Comparison of ENCODE assay signal across 26 cellular contexts in the genomic region with DNA sequence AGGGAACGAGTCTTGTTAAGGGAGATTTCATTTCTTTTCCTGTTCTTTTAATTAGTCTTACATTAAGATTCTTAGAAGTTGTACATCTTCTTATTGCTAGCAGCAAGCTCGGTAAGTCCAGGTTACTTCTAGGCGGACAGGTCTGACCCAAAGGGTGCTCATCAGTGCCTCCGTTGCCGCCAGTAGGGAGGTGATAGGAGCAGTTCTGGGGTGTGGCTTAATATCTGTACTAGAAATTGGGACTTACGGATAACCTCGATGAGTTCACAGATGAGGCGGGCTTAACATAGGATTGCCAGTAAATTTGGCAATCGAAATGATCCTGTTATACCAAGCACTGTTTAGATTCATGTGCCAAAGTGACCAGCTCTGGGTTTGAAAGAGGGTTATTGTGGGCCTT.
A peak's percentile ranks its signal among the peaks of the same experiment; 100 is the strongest.
DNase-seq lines count a peak whose midpoint lies in the region; ATAC-seq and TF ChIP-seq lines count a peak whose summit lies in the region.
"Had no signal": no experiment of that assay in that cellular context is flagged by ENCODE, and none has a peak within 500 bp of the region (broad histone marks: within the 10 kb centered on the region; RNA-seq: fewer than 3 reads in every experiment).

No MANE protein-coding gene starts in this region.

- H3K4me2 ChIP-seq in trophoblast cell (ENCODE audit: low read length) = no peak overlapping the region

- in situ Hi-C loops in transverse colon (cut with MboI; ENCODE audit: low pct_ligation_motif_present in 1 of 4, low pct_unique_long_range_greater_than_20kb in 1 of 4, low sequenced_read_pairs in 3 of 4) = no loop called here
- in situ Hi-C loops in brain microvascular endothelial cell (cut with HindIII; ENCODE audit: low pct_ligation_motif_present, low sequenced_read_pairs) = no loop called here

- TF ChIP-seq EP300 in transverse colon (IDR thresholded peaks at IDR 0.05; ENCODE audit: low read depth) = no peak

- no peak overlapping the region for H4K12ac ChIP-seq in trophoblast cell (ENCODE audit: low read depth, low read length)

- no peak overlapping the region for H3K23ac ChIP-seq in trophoblast cell (ENCODE audit: low read length)

- no peak overlapping the region for H3K18ac ChIP-seq in trophoblast cell (ENCODE audit: low read length)

- H4K91ac ChIP-seq in trophoblast cell (ENCODE audit: low read depth, low read length) = peak overlapping the region; percentile 31

- no peaks in the 10 kb centered on the region for H3K79me2 ChIP-seq in trophoblast cell (ENCODE audit: control insufficient read depth, insufficient read depth, low read length, poor library complexity)

- peak overlapping the region; percentile 37 for H3K27ac ChIP-seq in left ventricle myocardium inferior (replicated peaks)
- H3K27ac ChIP-seq in foreskin keratinocyte = peak overlapping the region; percentile 96
- no peak overlapping the region for H3K27ac ChIP-seq in trophoblast cell (ENCODE audit: low read depth, low read length)
- H3K27ac ChIP-seq in transverse colon = peak overlapping the region; percentile 0 to 77 (median 62)
- no peak overlapping the region for H3K27ac ChIP-seq in brain microvascular endothelial cell
- H3K27ac ChIP-seq: SJSA1 had no signal

- no peak for TF ChIP-seq CTCF in left ventricle myocardium inferior (IDR thresholded peaks at IDR 0.05; ENCODE audit: borderline replicate concordance)
- no peak for TF ChIP-seq CTCF in foreskin keratinocyte (conservative IDR thresholded peaks at IDR 0.05)
- no peak for TF ChIP-seq CTCF in transverse colon (IDR thresholded peaks at IDR 0.05)
- TF ChIP-seq CTCF in brain microvascular endothelial cell (IDR thresholded peaks at IDR 0.05; ENCODE audit: low read depth, low read length, missing control alignments) = no peak

- ATAC-seq in left cardiac atrium = no peak
- peak; percentile 63 for ATAC-seq in foreskin keratinocyte
- ATAC-seq: activated naive CD8-positive, alpha-beta T cell treated with anti-CD3 and anti-CD28 coated beads, Interleukin-2, amount 50 U/mL, for 24 hours; Panc1; stimulated activated naive CD8-positive, alpha-beta T cell treated with anti-CD3 and anti-CD28 coated beads, Interleukin-15, Interleukin-2, amounts not matched to agents 100 U/mL and 50 U/mL, for 24 hours had no signal

- WGBS in trophoblast cell (ENCODE audit: extremely low coverage, insufficient coverage, insufficient read length) = no CpG with 5 or more reads among the region's 9 CpGs
- 89% methylated on average over 9 of the region's 9 CpGs; no CpG with 5 or more reads in 1 of the 2 donors for WGBS in transverse colon (ENCODE audit: low coverage in 1 of 2), 2 donors

- H2BK120ac ChIP-seq in trophoblast cell (ENCODE audit: insufficient read depth, low read length, poor library complexity) = no peak overlapping the region

- no peak overlapping the region for H2BK5ac ChIP-seq in trophoblast cell (ENCODE audit: low read depth, low read length, poor library complexity)

- H3K27me3 ChIP-seq in left ventricle myocardium inferior (ENCODE audit: low read depth) = no peaks in the 10 kb centered on the region
- H3K27me3 ChIP-seq in foreskin keratinocyte = no peaks in the 10 kb centered on the region
- H3K27me3 ChIP-seq in trophoblast cell (ENCODE audit: insufficient read depth, low read length) = no peaks in the 10 kb centered on the region
- no peaks in the 10 kb centered on the region for H3K27me3 ChIP-seq in transverse colon
- no peaks in the 10 kb centered on the region for H3K27me3 ChIP-seq in brain microvascular endothelial cell (replicated peaks)
- H3K27me3 ChIP-seq: BE2C, SJSA1 had no signal

- no peak overlapping the region for H2AFZ ChIP-seq in trophoblast cell (ENCODE audit: insufficient read depth, low read length, poor library complexity)

- no peak overlapping the region for H3K9ac ChIP-seq in trophoblast cell (ENCODE audit: low read length)

- intact Hi-C loops in left ventricle myocardium inferior (cut with micrococcal nuclease) = no loop called here
- intact Hi-C loops in left cardiac atrium (cut with DNase I) = no loop called here
- intact Hi-C loops in transverse colon (cut with DNase I; ENCODE audit: low total_unique reads) = no loop called here

- no peak overlapping the region for H3K4ac ChIP-seq in trophoblast cell (ENCODE audit: low read depth, low read length)

- H3K14ac ChIP-seq in trophoblast cell (ENCODE audit: low read length) = no peak overlapping the region

- H2BK12ac ChIP-seq in trophoblast cell (ENCODE audit: low read length) = no peak overlapping the region

- H3K79me1 ChIP-seq in trophoblast cell (ENCODE audit: low read length) = peaks cover 4% of the 10 kb centered on the region

- H3K4me1 ChIP-seq in left ventricle myocardium inferior (peaks cover 99% of the 10 kb centered on the region), foreskin keratinocyte (peaks cover 38% of the 10 kb centered on the region), trophoblast cell (ENCODE audit: control insufficient read depth in 1 of 2, insufficient read depth in 2 of 2, low read length in 2 of 2) (peaks cover 8 to 14% of the 10 kb centered on the region in 2 experiments), transverse colon (peaks cover 29 to 78% (median 55%) of the 10 kb centered on the region in 4 donors)

- H2AK5ac ChIP-seq in trophoblast cell (ENCODE audit: low read length) = no peak overlapping the region

- H4K8ac ChIP-seq in trophoblast cell (ENCODE audit: low read depth, low read length) = no peak overlapping the region

- DNase-seq in left ventricle myocardium inferior (no peak), left cardiac atrium (no peak), foreskin keratinocyte (no peak), trophoblast cell (no peak), transverse colon (no peak), NCI-H2227 treated with DMSO at 0.1 percent for 48 hours (lab: John Stamatoyannopoulos, UW) (no peak), brain microvascular endothelial cell (no peak), DMS53 treated with DMSO at 0.1 percent for 48 hours (lab: John Stamatoyannopoulos, UW; ENCODE audit: unreplicated experiment) (no peak)
- DNase-seq: activated CD4-positive, alpha-beta T cell treated with anti-CD3 and anti-CD28 coated beads for 4 hours; activated CD8-positive, alpha-beta memory T cell treated with anti-CD3 and anti-CD28 coated beads for 24 hours; activated gamma-delta T cell; activated naive CD8-positive, alpha-beta T cell treated with anti-CD3 and anti-CD28 coated beads, Interleukin-2, amount 50 U/mL, for 24 hours; activated T-cell treated with anti-CD3 and anti-CD28 coated beads, Interleukin-2, amount 50 U/mL, for 1 hour; BE2C; DMS79 treated with DMSO at 0.1 percent for 48 hours; effector CD8-positive, alpha-beta T cell; erythroblast; HCEC 1CT; Karpas-422; NCI-H2171; NCI-H524 treated with DMSO at 0.1 percent for 48 hours; nucleus accumbens; stimulated activated naive CD8-positive, alpha-beta T cell treated with anti-CD3 and anti-CD28 coated beads, Interleukin-15, Interleukin-2, amounts not matched to agents 100 U/mL and 50 U/mL, for 24 hours had no signal

- H3K9me3 ChIP-seq in left ventricle myocardium inferior (replicated peaks) = no peaks in the 10 kb centered on the region
- no peaks in the 10 kb centered on the region for H3K9me3 ChIP-seq in trophoblast cell (ENCODE audit: insufficient read depth, low read depth, low read length)
- H3K9me3 ChIP-seq in transverse colon = no peaks in the 10 kb centered on the region
- H3K9me3 ChIP-seq: BE2C, SJSA1 had no signal

- peaks cover 14% of the 10 kb centered on the region for H3K36me3 ChIP-seq in left ventricle myocardium inferior
- peaks cover 2 to 3% of the 10 kb centered on the region in 2 experiments for H3K36me3 ChIP-seq in trophoblast cell (ENCODE audit: control insufficient read depth in 1 of 2, insufficient read depth in 2 of 2, low read length in 2 of 2)
- no peaks in the 10 kb centered on the region for H3K36me3 ChIP-seq in transverse colon
- H3K36me3 ChIP-seq in brain microvascular endothelial cell (replicated peaks) = peaks cover 6% of the 10 kb centered on the region

- no peak overlapping the region for H3K4me3 ChIP-seq in left ventricle myocardium inferior
- H3K4me3 ChIP-seq in trophoblast cell (ENCODE audit: low read depth, low read length) = no peak overlapping the region
- H3K4me3 ChIP-seq in transverse colon = no peak overlapping the region
- no peak overlapping the region for H3K4me3 ChIP-seq in brain microvascular endothelial cell (ENCODE audit: low read depth, low read length)
- H3K4me3 ChIP-seq: lung, SJSA1 had no signal

- no peak for TF ChIP-seq POLR2A in transverse colon (IDR thresholded peaks at IDR 0.05)

Comparison
In these comparisons a context has a peak if more than half of its experiments do, and no peak if none do; other contexts are left out.
1. H3K27ac ChIP-seq: peak in left ventricle myocardium inferior (single experiment), foreskin keratinocyte (single experiment) and transverse colon (4 of 4); none in trophoblast cell (single experiment) and brain microvascular endothelial cell (single experiment).